21 cellular contexts compared by ENCODE assay signal in the genomic region with DNA sequence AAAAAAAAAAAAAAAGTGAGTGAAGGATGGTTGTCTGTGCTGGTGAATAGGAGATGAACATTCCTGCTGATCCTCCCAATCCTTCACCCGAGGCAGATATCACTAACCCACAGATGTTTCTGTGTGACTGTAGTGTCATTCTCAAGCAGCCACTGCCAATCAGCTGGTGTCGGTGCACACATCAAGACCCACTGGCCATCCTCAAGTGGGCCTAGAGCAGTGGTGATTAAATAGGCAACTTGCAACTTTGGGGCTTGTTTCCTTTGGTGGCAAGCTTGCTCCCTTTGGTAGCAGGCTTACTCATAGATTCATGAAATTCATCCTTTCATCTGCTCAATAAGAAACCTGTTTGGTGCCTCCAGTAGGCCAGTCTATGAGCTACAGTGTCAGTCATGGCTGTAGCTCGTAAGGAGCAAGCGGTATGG. TPM values are rescaled to one million over a fixed set of nuclear protein-coding genes. Genes with fewer than 3 reads are reported as not detected.
DNase-seq lines count a peak whose midpoint lies in the region; ATAC-seq and TF ChIP-seq lines count a peak whose summit lies in the region.
"Had no signal": no experiment of that assay in that cellular context is flagged by ENCODE, and none has a peak within 500 bp of the region (broad histone marks: within the 10 kb centered on the region; RNA-seq: fewer than 3 reads in every experiment).

No MANE protein-coding gene starts in this region.

- peaks cover 26% of the 10 kb centered on the region for H3K36me3 Mint-ChIP-seq in activated naive CD8-positive, alpha-beta T cell treated with anti-CD3 and anti-CD28 coated beads for 36 hours

- H3K4me3 Mint-ChIP-seq in activated naive CD8-positive, alpha-beta T cell treated with anti-CD3 and anti-CD28 coated beads for 36 hours, result no peak overlapping the region
- H3K4me3 Mint-ChIP-seq: H9 had no signal

- no peak overlapping the region for H3K9ac ChIP-seq in HCT116 (ENCODE audit: low read length)
- H3K9ac ChIP-seq: KMS-11 had no signal

- H3K27me3 Mint-ChIP-seq in activated naive CD8-positive, alpha-beta T cell treated with anti-CD3 and anti-CD28 coated beads for 36 hours, result no peaks in the 10 kb centered on the region

- H3K27ac Mint-ChIP-seq in activated naive CD8-positive, alpha-beta T cell treated with anti-CD3 and anti-CD28 coated beads for 36 hours, result peak overlapping the region; percentile 2
- H3K27ac Mint-ChIP-seq: H9 had no signal

- CTCF ChIA-PET in HCT116 (lab: Charles Lee), result interaction anchor here (0.8 to 2.4 kb wide), 3 partner anchors 20 to 343 kb away, joined by 3 to 14 read pairs (median 7); no protein-coding TSS in a partner anchor

- no TSS peak for BruUV-seq in HCT116 (replicated peaks; lab: Mats Ljungman, UMichigan)

- TF ChIP-seq RAD21 in HCT116 (IDR thresholded peaks at IDR 0.05; ENCODE audit: low read depth), result no peak

- no peak for TF ChIP-seq CTCF in HCT116 (IDR thresholded peaks at IDR 0.05 in 2 of 3, conservative IDR thresholded peaks at IDR 0.05 in 1 of 3; ENCODE audit: borderline replicate concordance in 1 of 3, insufficient read depth in 1 of 3, low read depth in 2 of 3, low read length in 2 of 3)
- no peak for TF ChIP-seq CTCF in gastrocnemius medialis (IDR thresholded peaks at IDR 0.05 in 4 of 5, conservative IDR thresholded peaks at IDR 0.05 in 1 of 5)

- H3K9me3 Mint-ChIP-seq in activated naive CD8-positive, alpha-beta T cell treated with anti-CD3 and anti-CD28 coated beads for 36 hours, result peaks cover under 1% of the 10 kb centered on the region
- H3K9me3 Mint-ChIP-seq: H9 had no signal

- no peak overlapping the region for H2AFZ ChIP-seq in HCT116 (ENCODE audit: low read depth, low read length, poor library complexity, severe bottlenecking)

- intact Hi-C loops in HCT116 (cut with micrococcal nuclease) (no loop called here), gastrocnemius medialis (cut with DNase I; ENCODE audit: low total_unique reads) (no loop called here)

- H3K27me3 ChIP-seq in HCT116 (ENCODE audit: insufficient read depth, low read length) (no peaks in the 10 kb centered on the region), gastrocnemius medialis (no peaks in the 10 kb centered on the region)
- H3K27me3 ChIP-seq: BE2C, cardiac muscle cell, heart left ventricle had no signal

- POLR2A ChIA-PET in HCT116 (lab: Charles Lee), result no interaction called here

- H3K4me3 ChIP-seq in HCT116 (replicated peaks in 1 of 2; ENCODE audit: low read depth in 1 of 2, low read length in 2 of 2) (no peak overlapping the region), gastrocnemius medialis (no peak overlapping the region)
- H3K4me3 ChIP-seq: cardiac muscle cell, heart left ventricle had no signal

- RAD21 ChIA-PET in HCT116 (lab: Charles Lee; ENCODE audit: low non-redundant PET in 1 of 2, low total read pairs in 2 of 2, uncharacterized antibody in 2 of 2, unreplicated experiment in 2 of 2), result no interaction called here

- no peak overlapping the region for H3K27ac ChIP-seq in HCT116 (ENCODE audit: low read depth, low read length)
- peak overlapping the region in 3 of 4 donors; percentile 95 to 99 (median 98) for H3K27ac ChIP-seq in gastrocnemius medialis
- H3K27ac ChIP-seq: cardiac muscle cell, heart left ventricle, KMS-11, VCaP had no signal

- no peaks in the 10 kb centered on the region for H3K9me2 ChIP-seq in HCT116 (ENCODE audit: insufficient read depth)

- in situ Hi-C loops in gastrocnemius medialis (cut with MboI; ENCODE audit: low sequenced_read_pairs in 4 of 4), result loop anchor here in 1 of 4 donors (25.0 kb wide), 1 partner anchor 93 kb away; no protein-coding TSS in a partner anchor

- peaks cover 45% of the 10 kb centered on the region for H3K4me1 Mint-ChIP-seq in activated naive CD8-positive, alpha-beta T cell treated with anti-CD3 and anti-CD28 coated beads for 36 hours

- TF ChIP-seq POLR2A in HCT116 (IDR thresholded peaks at IDR 0.05; ENCODE audit: borderline replicate concordance, extremely low read depth, insufficient read depth, insufficient read length) (no peak), gastrocnemius medialis (IDR thresholded peaks at IDR 0.05) (no peak)

- peak; percentile 55 for DNase-seq in activated CD4-positive, alpha-beta T cell treated with anti-CD3 and anti-CD28 coated beads for 48 hours
- no peak for DNase-seq in activated CD4-positive, alpha-beta T cell treated with anti-CD3 and anti-CD28 coated beads for 1 hour
- DNase-seq in HCT116 (ENCODE audit: low read depth, low spot score) (no peak), gastrocnemius medialis (no peak), DMS53 treated with DMSO at 0.1 percent for 48 hours (lab: John Stamatoyannopoulos, UW; ENCODE audit: unreplicated experiment) (no peak), COR-L47 (lab: John Stamatoyannopoulos, UW) (no peak)
- DNase-seq in activated naive CD8-positive, alpha-beta T cell treated with anti-CD3 and anti-CD28 coated beads for 36 hours, result no peak
- DNase-seq: BE2C, H9, NCI-H1092 treated with DMSO at 0.1 percent for 48 hours, NCI-H2081 treated with DMSO at 0.1 percent for 48 hours, NCI-H526 treated with DMSO at 0.1 percent for 48 hours, occipital lobe, SHP77, substantia nigra had no signal

- H3K4me1 ChIP-seq in HCT116 (ENCODE audit: control insufficient read depth in 1 of 2, insufficient read depth in 2 of 2, low read length in 2 of 2) (peaks cover 54 to 66% of the 10 kb centered on the region in 2 experiments), gastrocnemius medialis (peaks cover 36 to 67% of the 10 kb centered on the region in 2 donors)

- H3K36me3 ChIP-seq in HCT116 (ENCODE audit: control insufficient read depth in 1 of 2, insufficient read depth in 2 of 2, low read length in 2 of 2), result no peaks in the 10 kb centered on the region
- peaks cover 0 to 18% of the 10 kb centered on the region in 2 donors for H3K36me3 ChIP-seq in gastrocnemius medialis
- H3K36me3 ChIP-seq: BE2C, cardiac muscle cell had no signal

- H3K4me2 ChIP-seq in HCT116 (ENCODE audit: low read length), result peak overlapping the region; percentile 10
- H3K4me2 ChIP-seq: KMS-11 had no signal

- no peak for ATAC-seq in HCT116
- no peak for ATAC-seq in gastrocnemius medialis
- ATAC-seq in HG02885 (IDR thresholded peaks at IDR 0.05; ENCODE audit: poor library complexity, unreplicated experiment), result no peak
- ATAC-seq: heart left ventricle, right cardiac atrium had no signal

- no peaks in the 10 kb centered on the region for H3K9me3 ChIP-seq in HCT116 (ENCODE audit: control insufficient read depth in 1 of 2, insufficient read depth in 1 of 2, low read depth in 1 of 2, low read length in 2 of 2)
- no peaks in the 10 kb centered on the region for H3K9me3 ChIP-seq in gastrocnemius medialis
- H3K9me3 ChIP-seq: BE2C, heart left ventricle had no signal

- no peaks in the 10 kb centered on the region for H3K79me2 ChIP-seq in HCT116 (ENCODE audit: insufficient read depth, low read length)

- no peaks in the 10 kb centered on the region for H4K20me1 ChIP-seq in HCT116 (ENCODE audit: insufficient read depth)

TF ChIP-seq in HCT116, 20 proteins besides CTCF, POLR2A, EP300 and RAD21 (continues in another document):
- TF ChIP-seq SRF (IDR thresholded peaks at IDR 0.05; ENCODE audit: low read depth), result no peak
- no peak for TF ChIP-seq TCF7L2 (IDR thresholded peaks at IDR 0.05; ENCODE audit: borderline replicate concordance, extremely low read depth, insufficient read depth, insufficient read length)
- no peak for TF ChIP-seq ZFX (IDR thresholded peaks at IDR 0.05)
- no peak for TF ChIP-seq SIN3A (IDR thresholded peaks at IDR 0.05; ENCODE audit: low read depth)
- no peak for TF ChIP-seq ZNF274 (IDR thresholded peaks at IDR 0.05; ENCODE audit: low read depth, low read length)
- TF ChIP-seq, protein P1, sequence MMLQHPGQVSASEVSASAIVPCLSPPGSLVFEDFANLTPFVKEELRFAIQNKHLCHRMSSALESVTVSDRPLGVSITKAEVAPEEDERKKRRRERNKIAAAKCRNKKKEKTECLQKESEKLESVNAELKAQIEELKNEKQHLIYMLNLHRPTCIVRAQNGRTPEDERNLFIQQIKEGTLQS (IDR thresholded peaks at IDR 0.05), result no peak
- no peak for TF ChIP-seq CBX3 (IDR thresholded peaks at IDR 0.05; ENCODE audit: low read depth)
- no peak for TF ChIP-seq POLR2AphosphoS5 (IDR thresholded peaks at IDR 0.05; ENCODE audit: low read depth, low read length)
- TF ChIP-seq CEBPB (IDR thresholded peaks at IDR 0.05; ENCODE audit: low read depth), result no peak
- TF ChIP-seq, protein P2, sequence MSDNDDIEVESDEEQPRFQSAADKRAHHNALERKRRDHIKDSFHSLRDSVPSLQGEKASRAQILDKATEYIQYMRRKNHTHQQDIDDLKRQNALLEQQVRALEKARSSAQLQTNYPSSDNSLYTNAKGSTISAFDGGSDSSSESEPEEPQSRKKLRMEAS (IDR thresholded peaks at IDR 0.05), result no peak
- TF ChIP-seq, protein P3, sequence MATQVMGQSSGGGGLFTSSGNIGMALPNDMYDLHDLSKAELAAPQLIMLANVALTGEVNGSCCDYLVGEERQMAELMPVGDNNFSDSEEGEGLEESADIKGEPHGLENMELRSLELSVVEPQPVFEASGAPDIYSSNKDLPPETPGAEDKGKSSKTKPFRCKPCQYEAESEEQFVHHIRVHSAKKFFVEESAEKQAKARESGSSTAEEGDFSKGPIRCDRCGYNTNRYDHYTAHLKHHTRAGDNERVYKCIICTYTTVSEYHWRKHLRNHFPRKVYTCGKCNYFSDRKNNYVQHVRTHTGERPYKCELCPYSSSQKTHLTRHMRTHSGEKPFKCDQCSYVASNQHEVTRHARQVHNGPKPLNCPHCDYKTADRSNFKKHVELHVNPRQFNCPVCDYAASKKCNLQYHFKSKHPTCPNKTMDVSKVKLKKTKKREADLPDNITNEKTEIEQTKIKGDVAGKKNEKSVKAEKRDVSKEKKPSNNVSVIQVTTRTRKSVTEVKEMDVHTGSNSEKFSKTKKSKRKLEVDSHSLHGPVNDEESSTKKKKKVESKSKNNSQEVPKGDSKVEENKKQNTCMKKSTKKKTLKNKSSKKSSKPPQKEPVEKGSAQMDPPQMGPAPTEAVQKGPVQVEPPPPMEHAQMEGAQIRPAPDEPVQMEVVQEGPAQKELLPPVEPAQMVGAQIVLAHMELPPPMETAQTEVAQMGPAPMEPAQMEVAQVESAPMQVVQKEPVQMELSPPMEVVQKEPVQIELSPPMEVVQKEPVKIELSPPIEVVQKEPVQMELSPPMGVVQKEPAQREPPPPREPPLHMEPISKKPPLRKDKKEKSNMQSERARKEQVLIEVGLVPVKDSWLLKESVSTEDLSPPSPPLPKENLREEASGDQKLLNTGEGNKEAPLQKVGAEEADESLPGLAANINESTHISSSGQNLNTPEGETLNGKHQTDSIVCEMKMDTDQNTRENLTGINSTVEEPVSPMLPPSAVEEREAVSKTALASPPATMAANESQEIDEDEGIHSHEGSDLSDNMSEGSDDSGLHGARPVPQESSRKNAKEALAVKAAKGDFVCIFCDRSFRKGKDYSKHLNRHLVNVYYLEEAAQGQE (IDR thresholded peaks at IDR 0.05; ENCODE audit: low read depth), result no peak
- TF ChIP-seq EZH2phosphoT487 (IDR thresholded peaks at IDR 0.05; ENCODE audit: borderline replicate concordance), result no peak
- TF ChIP-seq ELF1 (IDR thresholded peaks at IDR 0.05; ENCODE audit: borderline replicate concordance, low read depth), result no peak

RNA-seq across cellular contexts. Expression of a gene that starts 51.1 kb away (rescaled TPM):
- total RNA-seq in HCT116 (2021; ENCODE audit: unreplicated experiment) (1.9 TPM), gastrocnemius medialis (10 to 100 TPM in 1 of 4 donors, 1 to 10 TPM in 3; 2.4 to 20.3 (median 6.1) TPM)
- 2.9 and 4.3 TPM in 2 replicates for polyA plus RNA-seq in HCT116 (2012)
- total RNA-seq in activated naive CD8-positive, alpha-beta T cell treated with anti-CD3 and anti-CD28 coated beads for 36 hours, result 10 to 100 TPM; 25.1 to 25.3 TPM
